8 cellular contexts compared by ENCODE assay signal in the genomic region with DNA sequence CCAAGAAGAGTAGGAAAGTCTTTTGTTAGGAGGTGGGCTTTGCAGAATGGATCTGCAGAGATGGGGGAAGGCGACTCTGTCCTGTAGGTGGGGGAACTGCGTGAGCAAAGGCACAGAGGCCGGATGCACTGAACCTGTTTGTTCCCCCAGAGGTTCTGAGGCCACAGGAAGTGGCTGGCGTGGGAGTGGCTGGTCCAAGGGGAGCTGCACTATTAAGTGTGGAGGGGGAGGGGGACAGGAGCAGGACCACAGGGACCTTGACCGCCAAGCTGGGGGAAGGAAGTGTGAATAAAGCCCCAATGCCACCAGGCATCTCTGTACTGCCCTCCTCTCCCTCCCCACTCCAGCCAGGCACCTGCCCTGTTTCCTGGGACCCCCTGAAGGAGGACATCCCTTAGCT. TPM values are rescaled to one million over a fixed set of nuclear protein-coding genes. Genes with fewer than 3 reads are reported as not detected.
DNase-seq lines count a peak whose midpoint lies in the region; ATAC-seq and TF ChIP-seq lines count a peak whose summit lies in the region.

No MANE protein-coding gene starts in this region.

- H4K20me1 ChIP-seq in OCI-LY7 (ENCODE audit: insufficient read depth, low read length), result no peaks in the 10 kb centered on the region

- CTCF ChIA-PET in OCI-LY7 (lab: Charles Lee; ENCODE audit: unreplicated experiment), result no interaction called here

- H3K9me2 ChIP-seq in OCI-LY7 (ENCODE audit: insufficient read depth, low read length), result no peaks in the 10 kb centered on the region

- POLR2A ChIA-PET in OCI-LY7 (lab: Charles Lee), result no interaction called here

- peaks cover 0 to under 1% (median 0%) of the 10 kb centered on the region in 7 donors for H3K9me3 Mint-ChIP-seq in CD4-positive, CD25-positive, alpha-beta regulatory T cell
- H3K9me3 Mint-ChIP-seq in effector memory CD8-positive, alpha-beta T cell, result no peaks in the 10 kb centered on the region

- H3K14ac ChIP-seq in trophoblast cell (ENCODE audit: low read length), result no peak overlapping the region

- H4K8ac ChIP-seq in trophoblast cell (ENCODE audit: low read depth, low read length), result no peak overlapping the region

- intact Hi-C loops in OCI-LY7 (cut with micrococcal nuclease; ENCODE audit: unreplicated experiment), result no loop called here

- no peaks in the 10 kb centered on the region for H3K36me3 ChIP-seq in CD4-positive, CD25-positive, alpha-beta regulatory T cell (ENCODE audit: control insufficient read depth, insufficient read depth, low read length)
- H3K36me3 ChIP-seq in OCI-LY7 (ENCODE audit: insufficient read depth, low read length) (no peaks in the 10 kb centered on the region), trophoblast cell (ENCODE audit: control insufficient read depth in 1 of 2, insufficient read depth in 2 of 2, low read length in 2 of 2) (no peaks in the 10 kb centered on the region)

- no peaks in the 10 kb centered on the region for H3K27me3 ChIP-seq in CD4-positive, CD25-positive, alpha-beta regulatory T cell (ENCODE audit: control insufficient read depth, insufficient read depth, low read length)
- no peaks in the 10 kb centered on the region for H3K27me3 ChIP-seq in trophoblast cell (ENCODE audit: insufficient read depth, low read length)

- H3K18ac ChIP-seq in trophoblast cell (ENCODE audit: low read length), result no peak overlapping the region

- peak overlapping the region; percentile 44; the same call in 1 of the 2 replicates for H2AFZ ChIP-seq in OCI-LY7 (ENCODE audit: low read length)
- H2AFZ ChIP-seq in trophoblast cell (ENCODE audit: insufficient read depth, low read length, poor library complexity), result no peak overlapping the region

- peaks cover 2% of the 10 kb centered on the region for H3K79me1 ChIP-seq in trophoblast cell (ENCODE audit: low read length)

- H3K4me3 ChIP-seq in CD4-positive, CD25-positive, alpha-beta regulatory T cell (ENCODE audit: low read depth, low read length), result peak overlapping the region; percentile 41
- H3K4me3 ChIP-seq in OCI-LY7 (ENCODE audit: low read depth, low read length, poor library complexity, severe bottlenecking) (no peak overlapping the region), trophoblast cell (ENCODE audit: low read depth, low read length) (no peak overlapping the region)

- peak overlapping the region; percentile 79 to 96 (median 89) for H3K27ac Mint-ChIP-seq in CD4-positive, CD25-positive, alpha-beta regulatory T cell
- H3K27ac Mint-ChIP-seq in effector memory CD8-positive, alpha-beta T cell, result peak overlapping the region; percentile 42 to 62

- ATAC-seq in CD4-positive, CD25-positive, alpha-beta regulatory T cell (ENCODE audit: low read depth in 2 of 2), result peak; percentile 19 to 53
- ATAC-seq in effector memory CD8-positive, alpha-beta T cell (replicated peaks), result no peak
- no peak for ATAC-seq in HG03159 (IDR thresholded peaks at IDR 0.05; ENCODE audit: unreplicated experiment)

- H4K12ac ChIP-seq in trophoblast cell (ENCODE audit: low read depth, low read length), result no peak overlapping the region

- no peak overlapping the region for H2BK5ac ChIP-seq in trophoblast cell (ENCODE audit: low read depth, low read length, poor library complexity)

- no peak overlapping the region for H2BK120ac ChIP-seq in trophoblast cell (ENCODE audit: insufficient read depth, low read length, poor library complexity)

- peak in 1 of 3 donors; percentile 81 for DNase-seq in CD4-positive, CD25-positive, alpha-beta regulatory T cell
- peak; percentile 58 for DNase-seq in GM19238 (ENCODE audit: insufficient read length, low spot score)
- peak; percentile 53 for DNase-seq in OCI-LY7 (ENCODE audit: low spot score)
- DNase-seq in effector memory CD8-positive, alpha-beta T cell, result no peak
- DNase-seq in NCI-H82 treated with DMSO at 0.1 percent for 48 hours (lab: John Stamatoyannopoulos, UW; ENCODE audit: unreplicated experiment), result no peak
- no peak for DNase-seq in trophoblast cell
- no peak for DNase-seq in ecto neural progenitor cell (ENCODE audit: low spot score)

- no peak overlapping the region for H3K4ac ChIP-seq in trophoblast cell (ENCODE audit: low read depth, low read length)

- H2AK5ac ChIP-seq in trophoblast cell (ENCODE audit: low read length), result no peak overlapping the region

- peak overlapping the region in 3 of 4 donors; percentile 39 to 50 (median 40) for H3K4me3 Mint-ChIP-seq in CD4-positive, CD25-positive, alpha-beta regulatory T cell
- peak overlapping the region; percentile 9 to 31 for H3K4me3 Mint-ChIP-seq in effector memory CD8-positive, alpha-beta T cell

- no TSS peak for BruUV-seq in OCI-LY7 (replicated peaks; lab: Mats Ljungman, UMichigan)

- no peaks in the 10 kb centered on the region for H3K36me3 Mint-ChIP-seq in CD4-positive, CD25-positive, alpha-beta regulatory T cell
- peaks cover 5% of the 10 kb centered on the region for H3K36me3 Mint-ChIP-seq in effector memory CD8-positive, alpha-beta T cell (ENCODE audit: insufficient read depth)

- H3K9me3 ChIP-seq in CD4-positive, CD25-positive, alpha-beta regulatory T cell (ENCODE audit: control insufficient read depth in 2 of 2, low read length in 2 of 2), result no peaks in the 10 kb centered on the region
- no peaks in the 10 kb centered on the region for H3K9me3 ChIP-seq in OCI-LY7 (ENCODE audit: low read length)
- peaks cover 3% of the 10 kb centered on the region for H3K9me3 ChIP-seq in trophoblast cell (ENCODE audit: insufficient read depth, low read depth, low read length)

- H3K4me2 ChIP-seq in OCI-LY7 (ENCODE audit: low read length) (peak overlapping the region; percentile 30; the same call in 1 of the 2 replicates), trophoblast cell (ENCODE audit: low read length) (no peak overlapping the region)

- H3K4me1 Mint-ChIP-seq in CD4-positive, CD25-positive, alpha-beta regulatory T cell, result peaks cover 0 to 57% (median 11%) of the 10 kb centered on the region in 4 donors
- peaks cover 10 to 15% of the 10 kb centered on the region in 2 donors for H3K4me1 Mint-ChIP-seq in effector memory CD8-positive, alpha-beta T cell (ENCODE audit: low read depth in 2 of 2)

- H3K23ac ChIP-seq in trophoblast cell (ENCODE audit: low read length), result no peak overlapping the region

- H2BK12ac ChIP-seq in trophoblast cell (ENCODE audit: low read length), result no peak overlapping the region

- WGBS in trophoblast cell (ENCODE audit: extremely low coverage, insufficient coverage, insufficient read length), result no CpG with 5 or more reads among the region's 5 CpGs

- H3K79me2 ChIP-seq in OCI-LY7 (ENCODE audit: insufficient read depth, low read depth, low read length) (no peaks in the 10 kb centered on the region), trophoblast cell (ENCODE audit: control insufficient read depth, insufficient read depth, low read length, poor library complexity) (no peaks in the 10 kb centered on the region)

- no peak overlapping the region for H3K9ac ChIP-seq in trophoblast cell (ENCODE audit: low read length)

- no peak for TF ChIP-seq CTCF in OCI-LY7 (conservative IDR thresholded peaks at IDR 0.05; ENCODE audit: low read length)

- H3K27me3 Mint-ChIP-seq in CD4-positive, CD25-positive, alpha-beta regulatory T cell, result peaks cover 10% of the 10 kb centered on the region
- H3K27me3 Mint-ChIP-seq in effector memory CD8-positive, alpha-beta T cell, result peaks cover 0 to 5% of the 10 kb centered on the region in 2 donors

- H3K4me1 ChIP-seq in CD4-positive, CD25-positive, alpha-beta regulatory T cell (ENCODE audit: control insufficient read depth, insufficient read depth, low read length, poor library complexity, severe bottlenecking), result peaks cover 28% of the 10 kb centered on the region
- H3K4me1 ChIP-seq in OCI-LY7 (ENCODE audit: insufficient read depth, low read length, poor library complexity, severe bottlenecking), result peaks cover 11% of the 10 kb centered on the region
- peaks cover 12 to 14% of the 10 kb centered on the region in 2 experiments for H3K4me1 ChIP-seq in trophoblast cell (ENCODE audit: control insufficient read depth in 1 of 2, insufficient read depth in 2 of 2, low read length in 2 of 2)

- no peak overlapping the region for H3K27ac ChIP-seq in CD4-positive, CD25-positive, alpha-beta regulatory T cell (ENCODE audit: insufficient read depth, low read length, poor library complexity, severe bottlenecking)
- no peak overlapping the region for H3K27ac ChIP-seq in OCI-LY7 (ENCODE audit: low read depth, low read length, poor library complexity, severe bottlenecking)
- H3K27ac ChIP-seq in trophoblast cell (ENCODE audit: low read depth, low read length), result no peak overlapping the region

- no peak overlapping the region for H4K91ac ChIP-seq in trophoblast cell (ENCODE audit: low read depth, low read length)

RNA-seq across cellular contexts. Expression of gene CYP11A1, which starts 51.8 kb away (rescaled TPM):
- not detected for total RNA-seq in CD4-positive, CD25-positive, alpha-beta regulatory T cell
- not detected for polyA plus RNA-seq in CD4-positive, CD25-positive, alpha-beta regulatory T cell
- not detected in 2 replicates for total RNA-seq in OCI-LY7 (2014; rRNA removed; shearing (Covaris generic))
- not detected in 2 replicates for total RNA-seq in OCI-LY7 (2022)
- polyA plus RNA-seq in trophoblast cell (2013), result 217 and 235 TPM in 2 replicates

Comparison
In these comparisons a context has a peak if more than half of its experiments do, and no peak if none do; other contexts are left out.
1. ATAC-seq: peak in CD4-positive, CD25-positive, alpha-beta regulatory T cell (2 of 2); none in effector memory CD8-positive, alpha-beta T cell (single experiment) and HG03159 (single experiment).
2. DNase-seq: peak in GM19238 (single experiment) and OCI-LY7 (single experiment); none in effector memory CD8-positive, alpha-beta T cell (0 of 3), NCI-H82 treated with DMSO at 0.1 percent for 48 hours (single experiment), trophoblast cell (0 of 2) and ecto neural progenitor cell (single experiment).